24 cellular contexts compared by ENCODE assay signal in genomic region chr17:76394166-76394565, GRCh38.
DNase-seq lines count a peak whose midpoint lies in the region; ATAC-seq and TF ChIP-seq lines count a peak whose summit lies in the region.
"Had no signal": no experiment of that assay in that cellular context is flagged by ENCODE, and none has a peak within 500 bp of the region (broad histone marks: within the 10 kb centered on the region; RNA-seq: fewer than 3 reads in every experiment).

No MANE protein-coding gene starts in this region.

- DNase-seq in ACHN = peak; percentile 94
- DNase-seq in HK-2 (ENCODE audit: unreplicated experiment) = peak; percentile 91
- peak; percentile 98 for DNase-seq in kidney tubule cell (ENCODE audit: low spot score)
- DNase-seq in SIG-M5 (lab: John Stamatoyannopoulos, UW) = no peak
- DNase-seq in nucleus accumbens (lab: John Stamatoyannopoulos, UW) = no peak
- DNase-seq in SW480 (ENCODE audit: low spot score) = no peak
- DNase-seq: activated CD8-positive, alpha-beta memory T cell treated with anti-CD3 and anti-CD28 coated beads, Interleukin-2, amount 50 U/mL, for 48 hours; activated effector memory CD4-positive, alpha-beta T cell treated with anti-CD3 and anti-CD28 coated beads, Interleukin-2, amount 50 U/mL, for 16 hours; activated naive CD8-positive, alpha-beta T cell treated with anti-CD3 and anti-CD28 coated beads, Interleukin-2, amount 50 U/mL, for 24 hours; DMS 273 treated with DMSO at 0.1 percent for 48 hours; GM23248; immature natural killer cell; lower lobe of right lung; MV-4-11; NCI-H187 treated with DMSO at 0.1 percent for 48 hours; NCI-H446; NK-92 treated with Interleukin-12 subunit alpha and Interleukin-12 subunit beta, amount 100 ng/mL, for 24 hours; occipital lobe; substantia nigra had no signal

- ATAC-seq in HG02610 (IDR thresholded peaks at IDR 0.05; ENCODE audit: unreplicated experiment) = no peak
- ATAC-seq: A549; activated naive CD8-positive, alpha-beta T cell treated with anti-CD3 and anti-CD28 coated beads, Interleukin-2, amount 50 U/mL, for 24 hours; lower lobe of right lung had no signal

- in situ Hi-C loops in ACHN (cut with HindIII; ENCODE audit: low pct_ligation_motif_present, low pct_unique_long_range_greater_than_20kb, low sequenced_read_pairs) = no loop called here

- peak overlapping the region; percentile 60 for H3K27ac ChIP-seq in VCaP
- H3K27ac ChIP-seq: A549, BLaER1, GM23248, KMS-11, lower lobe of right lung had no signal

- TF ChIP-seq CTCF in VCaP (conservative IDR thresholded peaks at IDR 0.05) = no peak

Comparison
In these comparisons a context has a peak if more than half of its experiments do, and no peak if none do; other contexts are left out.
1. DNase-seq: peak in ACHN (single experiment), HK-2 (single experiment) and kidney tubule cell (single experiment); none in SIG-M5 (single experiment), nucleus accumbens (0 of 56) and SW480 (single experiment).